Comparison of ENCODE assay signal across 21 cellular contexts in the genomic region with DNA sequence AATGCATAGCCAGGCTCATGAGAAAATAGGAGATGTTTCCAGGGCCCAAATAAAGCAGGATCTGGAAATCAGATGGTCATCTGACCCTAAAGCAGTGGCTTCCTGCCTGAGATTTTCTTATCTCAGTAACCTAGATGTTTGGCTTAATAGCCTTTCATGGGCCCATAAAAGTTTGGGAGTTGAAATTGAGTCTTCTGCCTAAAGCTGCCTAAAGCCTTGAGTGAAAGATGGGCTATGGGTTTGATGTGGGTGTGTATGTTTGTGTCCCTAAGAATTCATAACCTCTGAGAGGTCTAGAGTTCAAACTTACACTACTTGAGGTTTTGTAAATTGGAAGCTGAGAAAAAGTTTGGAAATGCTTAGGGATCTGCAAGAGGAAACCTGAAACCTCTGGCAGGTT.
DNase-seq lines count a peak whose midpoint lies in the region; ATAC-seq, FAIRE-seq and TF ChIP-seq lines count a peak whose summit lies in the region.
"Had no signal": no experiment of that assay in that cellular context is flagged by ENCODE, and none has a peak within 500 bp of the region (broad histone marks: within the 10 kb centered on the region; RNA-seq: fewer than 3 reads in every experiment).

No MANE protein-coding gene starts in this region.

- peak overlapping the region; percentile 61 for H2BK120ac ChIP-seq in trophoblast cell (ENCODE audit: insufficient read depth, low read length, poor library complexity)

- no peaks in the 10 kb centered on the region for H4K20me1 ChIP-seq in SK-N-SH (ENCODE audit: insufficient read depth)
- no peaks in the 10 kb centered on the region for H4K20me1 ChIP-seq in endothelial cell of umbilical vein (replicated peaks; ENCODE audit: control insufficient read depth, extremely low read depth, insufficient read depth, low read length)

- FAIRE-seq in endothelial cell of umbilical vein (lab: Jason Lieb, UNC) = peak; percentile 57
- FAIRE-seq: endometrium, HepG2, kidney had no signal

- H4K8ac ChIP-seq in trophoblast cell (ENCODE audit: low read depth, low read length) = no peak overlapping the region

- DNase-seq in SK-N-SH = no peak
- DNase-seq in endothelial cell of umbilical vein (ENCODE audit: low read depth, low spot score) = peak; percentile 12
- no peak for DNase-seq in trophoblast cell
- DNase-seq in cardiac septum (ENCODE audit: low spot score) = no peak
- no peak for DNase-seq in GM20000 (ENCODE audit: low spot score)
- no peak for DNase-seq in left lobe of liver (ENCODE audit: low spot score)
- no peak for DNase-seq in NCI-H1417 treated with DMSO at 0.1 percent for 48 hours (lab: John Stamatoyannopoulos, UW)
- DNase-seq: activated CD4-positive, alpha-beta T cell treated with anti-CD3 and anti-CD28 coated beads for 4 hours; activated CD8-positive, alpha-beta memory T cell treated with anti-CD3 and anti-CD28 coated beads, Interleukin-2, amount 50 U/mL, for 4 hours; activated gamma-delta T cell; amygdala; hippocampal formation; kidney; MM.1S; NCI-H1694; RPMI8226 had no signal

- H3K36me3 ChIP-seq in SK-N-SH (replicated peaks in 1 of 2; ENCODE audit: control insufficient read depth in 1 of 2, insufficient read depth in 2 of 2, low read length in 1 of 2) = peaks cover 36 to 45% of the 10 kb centered on the region in 2 experiments
- no peaks in the 10 kb centered on the region for H3K36me3 ChIP-seq in endothelial cell of umbilical vein (ENCODE audit: control insufficient read depth in 2 of 2, extremely low read depth in 1 of 2, insufficient read depth in 2 of 2, low read length in 2 of 2)
- H3K36me3 ChIP-seq in trophoblast cell (ENCODE audit: control insufficient read depth in 1 of 2, insufficient read depth in 2 of 2, low read length in 2 of 2) = no peaks in the 10 kb centered on the region

- POLR2A ChIA-PET in SK-N-SH (lab: Yijun Ruan, JAX) (no interaction called here), endothelial cell of umbilical vein (lab: Charles Lee) (interaction anchor here (0.9 kb wide), 1 partner anchor 40 kb away, joined by 3 read pairs; no protein-coding TSS in a partner anchor)

- no peaks in the 10 kb centered on the region for H3K9me3 ChIP-seq in SK-N-SH
- H3K9me3 ChIP-seq in endothelial cell of umbilical vein (replicated peaks; ENCODE audit: control insufficient read depth, insufficient read depth, low read length) = no peaks in the 10 kb centered on the region
- no peaks in the 10 kb centered on the region for H3K9me3 ChIP-seq in trophoblast cell (ENCODE audit: insufficient read depth, low read depth, low read length)

- no peak overlapping the region for H3K23ac ChIP-seq in trophoblast cell (ENCODE audit: low read length)

- H2AFZ ChIP-seq in SK-N-SH (ENCODE audit: low read depth) (no peak overlapping the region), endothelial cell of umbilical vein (ENCODE audit: low read depth, low read length) (no peak overlapping the region), trophoblast cell (ENCODE audit: insufficient read depth, low read length, poor library complexity) (no peak overlapping the region)

- no peak overlapping the region for H4K12ac ChIP-seq in trophoblast cell (ENCODE audit: low read depth, low read length)

- dilution Hi-C loops in endothelial cell of umbilical vein (cut with MboI; ENCODE audit: extremely low pct_ligation_motif_present, low sequenced_read_pairs) = no loop called here

- H2AK5ac ChIP-seq in trophoblast cell (ENCODE audit: low read length) = no peak overlapping the region

- CTCF ChIA-PET in SK-N-SH (lab: Yijun Ruan, JAX) = interaction anchor here (1.0 to 5.9 kb wide), 4 partner anchors 17 to 148 kb away, joined by 3 to 27 read pairs (median 4); no protein-coding TSS in a partner anchor
- CTCF ChIA-PET in endothelial cell of umbilical vein (lab: Charles Lee) = interaction anchor here (1.0 to 4.2 kb wide), 6 partner anchors 9 to 145 kb away, joined by 3 to 16 read pairs (median 5); no protein-coding TSS in a partner anchor

- intact Hi-C loops in endothelial cell of umbilical vein (cut with micrococcal nuclease) = loop anchor here (2.0 kb wide), 2 partner anchors 23 to 39 kb away; no protein-coding TSS in a partner anchor
- intact Hi-C loops in cardiac septum (cut with DNase I) = loop anchor here (5.0 kb wide), 1 partner anchor 80 kb away; no protein-coding TSS in a partner anchor

- TF ChIP-seq POLR2A in endothelial cell of umbilical vein (IDR thresholded peaks at IDR 0.05; ENCODE audit: low read depth, low read length) = no peak

- peak overlapping the region; percentile 48 for H4K91ac ChIP-seq in trophoblast cell (ENCODE audit: low read depth, low read length)

- no TSS peak for BruUV-seq in endothelial cell of umbilical vein (replicated peaks; lab: Mats Ljungman, UMichigan)

- no peaks in the 10 kb centered on the region for H3K9me1 ChIP-seq in endothelial cell of umbilical vein (replicated peaks; ENCODE audit: control insufficient read depth, extremely low read depth, insufficient read depth, low read length)

- TF ChIP-seq EP300 in SK-N-SH (IDR thresholded peaks at IDR 0.05; ENCODE audit: borderline replicate concordance in 1 of 2, low read depth in 1 of 2, low read length in 1 of 2) = no peak

- H2BK12ac ChIP-seq in trophoblast cell (ENCODE audit: low read length) = peak overlapping the region; percentile 29

- ATAC-seq in SK-N-SH treated with all-trans-retinoic acid at 6 μM for 48 hours (no peak), left lobe of liver (no peak)
- ATAC-seq: HepG2 had no signal

- H3K9ac ChIP-seq in SK-N-SH (peak overlapping the region; percentile 40; the same call in 1 of the 2 replicates), endothelial cell of umbilical vein (replicated peaks; ENCODE audit: extremely low read depth, insufficient read depth, low read length) (peak overlapping the region; percentile 51), trophoblast cell (ENCODE audit: low read length) (no peak overlapping the region)

- H3K4me3 ChIP-seq in SK-N-SH (ENCODE audit: low read depth in 2 of 2, low read length in 1 of 2) (no peak overlapping the region), endothelial cell of umbilical vein (replicated peaks in 1 of 3; ENCODE audit: insufficient read depth in 1 of 3, low read depth in 1 of 3, low read length in 3 of 3) (no peak overlapping the region), trophoblast cell (ENCODE audit: low read depth, low read length) (no peak overlapping the region)

- peaks cover 43% of the 10 kb centered on the region for H3F3A ChIP-seq in SK-N-SH (replicated peaks; ENCODE audit: insufficient read depth)

- no peaks in the 10 kb centered on the region for H3K9me2 ChIP-seq in SK-N-SH

- H3K27ac ChIP-seq in SK-N-SH (ENCODE audit: low read depth in 2 of 2, low read length in 1 of 2) = peak overlapping the region; percentile 97 to 98
- peak overlapping the region; percentile 95 for H3K27ac ChIP-seq in endothelial cell of umbilical vein (ENCODE audit: insufficient read depth, low read depth, low read length)
- H3K27ac ChIP-seq in trophoblast cell (ENCODE audit: low read depth, low read length) = peak overlapping the region; percentile 81
- H3K27ac ChIP-seq: 22Rv1, C4-2B had no signal

- H3K79me1 ChIP-seq in trophoblast cell (ENCODE audit: low read length) = peaks cover 34% of the 10 kb centered on the region

- peaks cover 11% of the 10 kb centered on the region; the same call in 1 of the 2 replicates for H3K79me2 ChIP-seq in SK-N-SH (ENCODE audit: insufficient read depth)
- H3K79me2 ChIP-seq in endothelial cell of umbilical vein (ENCODE audit: control insufficient read depth, insufficient read depth, low read length) = no peaks in the 10 kb centered on the region
- peaks cover 2% of the 10 kb centered on the region for H3K79me2 ChIP-seq in trophoblast cell (ENCODE audit: control insufficient read depth, insufficient read depth, low read length, poor library complexity)

- peak overlapping the region; percentile 43; the same call in 1 of the 2 replicates for H3K4me2 ChIP-seq in SK-N-SH
- H3K4me2 ChIP-seq in endothelial cell of umbilical vein (ENCODE audit: insufficient read depth, low read length) = peak overlapping the region; percentile 85
- H3K4me2 ChIP-seq in trophoblast cell (ENCODE audit: low read length) = no peak overlapping the region

- H3K18ac ChIP-seq in trophoblast cell (ENCODE audit: low read length) = no peak overlapping the region

- no peaks in the 10 kb centered on the region for H3K27me3 ChIP-seq in SK-N-SH (ENCODE audit: insufficient read depth)
- H3K27me3 ChIP-seq in endothelial cell of umbilical vein (ENCODE audit: control insufficient read depth in 2 of 2, insufficient read depth in 2 of 2, low read length in 2 of 2) = no peaks in the 10 kb centered on the region
- no peaks in the 10 kb centered on the region for H3K27me3 ChIP-seq in trophoblast cell (ENCODE audit: insufficient read depth, low read length)

- H3K4ac ChIP-seq in trophoblast cell (ENCODE audit: low read depth, low read length) = no peak overlapping the region

- no peak overlapping the region for H3K14ac ChIP-seq in trophoblast cell (ENCODE audit: low read length)

- no peak for TF ChIP-seq RAD21 in SK-N-SH (IDR thresholded peaks at IDR 0.05; ENCODE audit: low read length)

- H3K4me1 ChIP-seq in SK-N-SH (ENCODE audit: control insufficient read depth in 1 of 2, insufficient read depth in 2 of 2, low read depth in 1 of 2, low read length in 1 of 2) (peaks cover 33 to 53% of the 10 kb centered on the region in 2 experiments), endothelial cell of umbilical vein (ENCODE audit: control insufficient read depth, extremely low read depth, insufficient read depth, low read length) (peaks cover 40% of the 10 kb centered on the region), trophoblast cell (ENCODE audit: control insufficient read depth in 1 of 2, insufficient read depth in 2 of 2, low read length in 2 of 2) (peaks cover 25 to 33% of the 10 kb centered on the region in 2 experiments)

- H2BK5ac ChIP-seq in trophoblast cell (ENCODE audit: low read depth, low read length, poor library complexity) = peak overlapping the region; percentile 62

- no peak for TF ChIP-seq CTCF in SK-N-SH (IDR thresholded peaks at IDR 0.05)
- no peak for TF ChIP-seq CTCF in endothelial cell of umbilical vein (IDR thresholded peaks at IDR 0.05; ENCODE audit: extremely low read depth in 1 of 2, insufficient read depth in 1 of 2, low read depth in 1 of 2, low read length in 2 of 2)
- no peak for TF ChIP-seq CTCF in GM20000 (IDR thresholded peaks at IDR 0.05; ENCODE audit: extremely low read depth, missing control alignments)

TF ChIP-seq in SK-N-SH, 30 proteins besides CTCF, POLR2A, EP300 and RAD21 (continues in another document):
- TF ChIP-seq TCF12 (IDR thresholded peaks at IDR 0.05) (no peak), SIN3A (IDR thresholded peaks at IDR 0.05; ENCODE audit: borderline replicate concordance, low read depth, low read length) (no peak)

TF ChIP-seq in SK-N-SH treated with all-trans-retinoic acid at 6 μM for 48 hours, 23 proteins besides CTCF, POLR2A, EP300 and RAD21 (continues in another document):
- TF ChIP-seq BACH2 (CRISPR knock-in tag; IDR thresholded peaks at IDR 0.05; ENCODE audit: borderline replicate concordance) = no peak
- TF ChIP-seq ISL1 (CRISPR knock-in tag; IDR thresholded peaks at IDR 0.05) = no peak
- TF ChIP-seq OSR1 (CRISPR knock-in tag; IDR thresholded peaks at IDR 0.05) = no peak

TF ChIP-seq in endothelial cell of umbilical vein, 7 proteins besides CTCF, POLR2A, EP300 and RAD21 (continues in another document):
- TF ChIP-seq EZH2 (IDR thresholded peaks at IDR 0.05; ENCODE audit: borderline replicate concordance, low read depth, low read length, severe bottlenecking) = no peak
